2 cellular contexts compared by ENCODE assay signal in the genomic region with DNA sequence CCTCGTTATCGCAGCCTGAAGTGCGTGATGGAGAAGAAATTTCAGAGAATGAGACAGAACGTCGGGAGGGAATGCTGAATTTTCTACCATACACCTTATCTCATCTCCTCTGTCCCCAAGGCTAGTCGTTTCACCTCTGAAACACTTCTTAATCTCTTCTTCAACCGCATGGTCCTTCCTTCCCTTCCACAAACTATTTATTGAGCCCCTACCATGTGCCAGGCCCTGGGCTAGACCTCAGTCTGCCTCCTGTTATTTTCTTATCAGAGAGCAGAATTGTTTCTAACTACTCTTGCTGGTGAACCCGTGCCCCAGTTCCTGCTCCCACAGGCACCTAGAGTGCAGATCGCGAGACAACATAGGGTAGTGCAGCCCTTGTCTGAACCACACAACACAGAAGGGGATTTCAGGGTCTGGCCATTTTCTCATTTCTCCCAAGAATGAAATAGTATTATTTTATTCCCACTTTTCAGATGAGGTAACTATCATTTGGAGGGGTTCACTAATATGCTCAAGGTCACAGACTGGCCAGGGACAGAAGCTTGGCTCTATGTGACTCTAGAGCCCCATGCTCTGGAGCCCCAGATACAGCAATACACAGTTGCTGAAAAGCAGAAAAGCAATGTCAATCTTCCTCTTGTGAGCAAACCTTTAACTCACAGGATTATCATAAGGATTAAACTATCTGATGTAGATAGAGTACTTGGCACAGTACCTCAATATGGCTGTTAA.
A peak's percentile ranks its signal among the peaks of the same experiment; 100 is the strongest.
TF ChIP-seq lines count a peak whose summit lies in the region.

No MANE protein-coding gene starts in this region.

TF ChIP-seq in GM12891, 5 proteins besides CTCF, POLR2A, EP300 and RAD21:
- TF ChIP-seq POLR2AphosphoS5 (IDR thresholded peaks at IDR 0.05; ENCODE audit: low read depth, low read length) (0 out of 2 replicates have a peak, but pooled peaks have one; percentile 0), PAX5 (IDR thresholded peaks at IDR 0.05; ENCODE audit: insufficient read depth, low read length, severe bottlenecking) (no peak)

TF ChIP-seq in K562, 482 proteins besides CTCF, POLR2A, EP300 and RAD21 (continues in another document):
- TF ChIP-seq ESRRA (IDR thresholded peaks at IDR 0.05; ENCODE audit: borderline replicate concordance, low read depth): 0 out of 2 replicates have a peak, but pooled peaks have one; percentile 13
- TF ChIP-seq, protein P1, sequence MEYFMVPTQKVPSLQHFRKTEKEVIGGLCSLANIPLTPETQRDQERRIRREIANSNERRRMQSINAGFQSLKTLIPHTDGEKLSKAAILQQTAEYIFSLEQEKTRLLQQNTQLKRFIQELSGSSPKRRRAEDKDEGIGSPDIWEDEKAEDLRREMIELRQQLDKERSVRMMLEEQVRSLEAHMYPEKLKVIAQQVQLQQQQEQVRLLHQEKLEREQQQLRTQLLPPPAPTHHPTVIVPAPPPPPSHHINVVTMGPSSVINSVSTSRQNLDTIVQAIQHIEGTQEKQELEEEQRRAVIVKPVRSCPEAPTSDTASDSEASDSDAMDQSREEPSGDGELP (CRISPR knock-in tag; IDR thresholded peaks at IDR 0.05; ENCODE audit: borderline replicate concordance): no peak
- TF ChIP-seq ZNF584 (CRISPR knock-in tag; IDR thresholded peaks at IDR 0.05; ENCODE audit: low read depth): no peak
- no peak for TF ChIP-seq MTF1 (CRISPR knock-in tag; IDR thresholded peaks at IDR 0.05; ENCODE audit: borderline replicate concordance)
- TF ChIP-seq ELF4 (CRISPR knock-in tag; IDR thresholded peaks at IDR 0.05): peak; percentile 66; the same call in 1 of the 2 replicates
- TF ChIP-seq MAX (CRISPR knock-in tag; IDR thresholded peaks at IDR 0.05): peak; percentile 66; the same call in 1 of the 2 replicates
- peak; percentile 27 for TF ChIP-seq MTA3 (IDR thresholded peaks at IDR 0.05; ENCODE audit: borderline replicate concordance)
- peak; percentile 74; the same call in 1 of the 2 replicates for TF ChIP-seq NBN (IDR thresholded peaks at IDR 0.05; ENCODE audit: low read depth)
- no peak for TF ChIP-seq RUNX1 (IDR thresholded peaks at IDR 0.05; ENCODE audit: low read depth)
- TF ChIP-seq SUPT5H (IDR thresholded peaks at IDR 0.05): peak; percentile 69; the same call in 1 of the 2 replicates
- TF ChIP-seq MAZ (CRISPR knock-in tag; conservative IDR thresholded peaks at IDR 0.05 in 1 of 2, IDR thresholded peaks at IDR 0.05 in 1 of 2): no peak
- TF ChIP-seq TRIM25 (IDR thresholded peaks at IDR 0.05; ENCODE audit: borderline replicate concordance): 0 out of 2 replicates have a peak, but pooled peaks have one; percentile 67
- TF ChIP-seq DPF2 (IDR thresholded peaks at IDR 0.05): peak; percentile 76
- 0 out of 4 replicates have a peak, but pooled peaks of 1 of the 2 experiments have one; percentile 47 for TF ChIP-seq CSDE1 (IDR thresholded peaks at IDR 0.05)
- TF ChIP-seq ZC3H4 (CRISPR knock-in tag; IDR thresholded peaks at IDR 0.05; ENCODE audit: borderline replicate concordance): no peak
- peak; percentile 50; the same call in 1 of the 2 replicates for TF ChIP-seq HDGF (IDR thresholded peaks at IDR 0.05)
- no peak for TF ChIP-seq ZNF274 (IDR thresholded peaks at IDR 0.05; ENCODE audit: borderline replicate concordance, low read depth, low read length)
- peak; percentile 75 for TF ChIP-seq EP400 (IDR thresholded peaks at IDR 0.05)
- no peak for TF ChIP-seq MEF2A (IDR thresholded peaks at IDR 0.05; ENCODE audit: control insufficient read depth, low read depth, low read length)
- TF ChIP-seq CBX1 (IDR thresholded peaks at IDR 0.05; ENCODE audit: low read depth): no peak
- TF ChIP-seq, protein P2, sequence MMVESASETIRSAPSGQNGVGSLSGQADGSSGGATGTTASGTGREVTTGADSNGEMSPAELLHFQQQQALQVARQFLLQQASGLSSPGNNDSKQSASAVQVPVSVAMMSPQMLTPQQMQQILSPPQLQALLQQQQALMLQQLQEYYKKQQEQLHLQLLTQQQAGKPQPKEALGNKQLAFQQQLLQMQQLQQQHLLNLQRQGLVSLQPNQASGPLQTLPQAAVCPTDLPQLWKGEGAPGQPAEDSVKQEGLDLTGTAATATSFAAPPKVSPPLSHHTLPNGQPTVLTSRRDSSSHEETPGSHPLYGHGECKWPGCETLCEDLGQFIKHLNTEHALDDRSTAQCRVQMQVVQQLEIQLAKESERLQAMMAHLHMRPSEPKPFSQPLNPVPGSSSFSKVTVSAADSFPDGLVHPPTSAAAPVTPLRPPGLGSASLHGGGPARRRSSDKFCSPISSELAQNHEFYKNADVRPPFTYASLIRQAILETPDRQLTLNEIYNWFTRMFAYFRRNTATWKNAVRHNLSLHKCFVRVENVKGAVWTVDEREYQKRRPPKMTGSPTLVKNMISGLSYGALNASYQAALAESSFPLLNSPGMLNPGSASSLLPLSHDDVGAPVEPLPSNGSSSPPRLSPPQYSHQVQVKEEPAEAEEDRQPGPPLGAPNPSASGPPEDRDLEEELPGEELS (CRISPR knock-in tag; IDR thresholded peaks at IDR 0.05; ENCODE audit: borderline replicate concordance): peak; percentile 63; the same call in 1 of the 2 replicates
- peak; percentile 67; the same call in 1 of the 2 replicates for TF ChIP-seq STAT6 (CRISPR knock-in tag; IDR thresholded peaks at IDR 0.05)
- 0 out of 2 replicates have a peak, but pooled peaks have one; percentile 16 for TF ChIP-seq SMARCC2 (IDR thresholded peaks at IDR 0.05; ENCODE audit: low read depth)
- no peak for TF ChIP-seq SMAD1 (IDR thresholded peaks at IDR 0.05; ENCODE audit: low read depth, low read length, partially characterized antibody)
- peak; percentile 31; the same call in 1 of the 2 replicates for TF ChIP-seq LEF1 (IDR thresholded peaks at IDR 0.05)
- TF ChIP-seq NFATC3 (IDR thresholded peaks at IDR 0.05): peak; percentile 39; the same call in 1 of the 2 replicates
- TF ChIP-seq, protein P3, sequence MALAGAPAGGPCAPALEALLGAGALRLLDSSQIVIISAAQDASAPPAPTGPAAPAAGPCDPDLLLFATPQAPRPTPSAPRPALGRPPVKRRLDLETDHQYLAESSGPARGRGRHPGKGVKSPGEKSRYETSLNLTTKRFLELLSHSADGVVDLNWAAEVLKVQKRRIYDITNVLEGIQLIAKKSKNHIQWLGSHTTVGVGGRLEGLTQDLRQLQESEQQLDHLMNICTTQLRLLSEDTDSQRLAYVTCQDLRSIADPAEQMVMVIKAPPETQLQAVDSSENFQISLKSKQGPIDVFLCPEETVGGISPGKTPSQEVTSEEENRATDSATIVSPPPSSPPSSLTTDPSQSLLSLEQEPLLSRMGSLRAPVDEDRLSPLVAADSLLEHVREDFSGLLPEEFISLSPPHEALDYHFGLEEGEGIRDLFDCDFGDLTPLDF (CRISPR knock-in tag; IDR thresholded peaks at IDR 0.05): peak; percentile 3; the same call in 1 of the 2 replicates
- no peak for TF ChIP-seq HNRNPH1 (optimal IDR thresholded peaks at IDR 0.05; ENCODE audit: low read depth, low read length)
- TF ChIP-seq TRIM24 (IDR thresholded peaks at IDR 0.05): peak in 1 of 2 experiments; percentile 34; a peak in 1 of 4 replicates
- TF ChIP-seq CC2D1A (IDR thresholded peaks at IDR 0.05): 0 out of 2 replicates have a peak, but pooled peaks have one; percentile 29
- peak; percentile 81; the same call in 1 of the 2 replicates for TF ChIP-seq ZBTB26 (CRISPR knock-in tag; IDR thresholded peaks at IDR 0.05)
- TF ChIP-seq MLLT1 (IDR thresholded peaks at IDR 0.05): peak in 1 of 2 experiments; percentile 76; a peak in 1 of 4 replicates
- 0 out of 2 replicates have a peak, but pooled peaks have one; percentile 43 for TF ChIP-seq MIER1 (IDR thresholded peaks at IDR 0.05; ENCODE audit: low read depth)
- TF ChIP-seq ZC3H8 (IDR thresholded peaks at IDR 0.05): 0 out of 2 replicates have a peak, but pooled peaks have one; percentile 27
- TF ChIP-seq NKRF (IDR thresholded peaks at IDR 0.05; ENCODE audit: borderline replicate concordance): peak; percentile 76
- TF ChIP-seq NCOA1 (IDR thresholded peaks at IDR 0.05; ENCODE audit: low read depth): peak; percentile 47; the same call in 1 of the 2 replicates
